In the genomic region with DNA sequence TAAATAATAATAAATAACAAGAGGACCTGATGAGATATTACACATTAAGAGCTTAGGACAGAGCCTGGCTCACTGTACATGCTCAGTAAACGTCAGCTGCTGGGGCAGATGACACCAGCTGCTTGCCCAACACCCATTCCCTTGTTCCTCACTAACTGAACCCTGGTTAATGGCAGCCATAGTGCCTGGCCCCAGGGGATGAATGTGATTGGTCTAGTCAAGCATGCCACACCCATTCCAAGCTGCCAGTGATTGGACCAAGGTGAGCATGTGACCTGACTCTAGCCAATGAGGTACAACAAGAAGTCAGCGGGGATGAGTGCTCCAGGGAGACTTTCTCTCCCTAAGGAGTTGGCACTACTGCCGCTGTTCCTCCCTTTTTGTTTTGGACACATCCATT, we compare ENCODE assay signal across 11 cellular contexts.
DNase-seq lines count a peak whose midpoint lies in the region; ATAC-seq and TF ChIP-seq lines count a peak whose summit lies in the region.
"Had no signal": no experiment of that assay in that cellular context is flagged by ENCODE, and none has a peak within 500 bp of the region (broad histone marks: within the 10 kb centered on the region; RNA-seq: fewer than 3 reads in every experiment).

No MANE protein-coding gene starts in this region.

- WGBS in endodermal cell (ENCODE audit: insufficient coverage in 1 of 2, insufficient read length in 1 of 2), 2 experiments, result 89 to 100% methylated on average over 2 to 3 of the region's 3 CpGs

- H3K27me3 Mint-ChIP-seq in endodermal cell (ENCODE audit: insufficient read depth), result no peaks in the 10 kb centered on the region

- peak; percentile 22 for DNase-seq in ACHN
- DNase-seq in Caki2 (ENCODE audit: low read depth), result peak; percentile 41
- DNase-seq in NB4 (ENCODE audit: low read depth), result peak; percentile 74
- peak; percentile 62 for DNase-seq in endodermal cell
- no peak for DNase-seq in DMS79 treated with DMSO at 0.1 percent for 48 hours (lab: John Stamatoyannopoulos, UW)
- no peak for DNase-seq in upper lobe of right lung
- no peak for DNase-seq in KBM-7
- DNase-seq: CD8-positive, alpha-beta T cell; NCI-H2029 had no signal

- H3K4me3 ChIP-seq in NB4 (ENCODE audit: low read depth, low read length) (no peak overlapping the region), endodermal cell (ENCODE audit: low read length) (no peak overlapping the region), upper lobe of right lung (no peak overlapping the region)
- H3K4me3 ChIP-seq: ascending aorta, coronary artery had no signal

- peaks cover 9% of the 10 kb centered on the region for H3K9me3 ChIP-seq in endodermal cell (ENCODE audit: control insufficient read depth, low read length)
- peaks cover 6% of the 10 kb centered on the region for H3K9me3 ChIP-seq in upper lobe of right lung
- H3K9me3 ChIP-seq: ascending aorta had no signal

- intact Hi-C loops in upper lobe of right lung (cut with DNase I), result no loop called here

- no peaks in the 10 kb centered on the region for H3K36me3 Mint-ChIP-seq in endodermal cell (ENCODE audit: low read depth)
- H3K36me3 Mint-ChIP-seq: CD8-positive, alpha-beta T cell had no signal

- H3K36me3 ChIP-seq in endodermal cell (ENCODE audit: control insufficient read depth, insufficient read depth, low read length) (no peaks in the 10 kb centered on the region), upper lobe of right lung (no peaks in the 10 kb centered on the region)
- H3K36me3 ChIP-seq: ascending aorta had no signal

- H3K27me3 ChIP-seq in endodermal cell (ENCODE audit: control insufficient read depth, insufficient read depth, low read length, poor library complexity, severe bottlenecking), result no peaks in the 10 kb centered on the region
- H3K27me3 ChIP-seq in upper lobe of right lung, result no peaks in the 10 kb centered on the region
- H3K27me3 ChIP-seq: ascending aorta had no signal

- no peak overlapping the region for H3K4me3 Mint-ChIP-seq in endodermal cell
- H3K4me3 Mint-ChIP-seq: CD8-positive, alpha-beta T cell had no signal

- H3K9me3 Mint-ChIP-seq in endodermal cell, result peaks cover 9% of the 10 kb centered on the region
- H3K9me3 Mint-ChIP-seq: CD8-positive, alpha-beta T cell had no signal

- H3K4me1 Mint-ChIP-seq in endodermal cell, result peaks cover 13% of the 10 kb centered on the region

- no peak for TF ChIP-seq POLR2A in NB4 (IDR thresholded peaks at IDR 0.05; ENCODE audit: extremely low read depth, insufficient read length)

- H3K27ac ChIP-seq in endodermal cell (ENCODE audit: low read depth, low read length), result no peak overlapping the region
- H3K27ac ChIP-seq in upper lobe of right lung, result no peak overlapping the region
- H3K27ac ChIP-seq: ascending aorta, coronary artery had no signal

- no peak for ATAC-seq in upper lobe of right lung
- ATAC-seq: CD8-positive, alpha-beta T cell had no signal

- H3K4me1 ChIP-seq in endodermal cell (ENCODE audit: control insufficient read depth, insufficient read depth, low read length) (peaks cover 11% of the 10 kb centered on the region), upper lobe of right lung (peaks cover 46% of the 10 kb centered on the region)

- H3K27ac Mint-ChIP-seq in endodermal cell, result no peak overlapping the region
- H3K27ac Mint-ChIP-seq: CD8-positive, alpha-beta T cell had no signal

- no peak overlapping the region for H3K9ac ChIP-seq in endodermal cell (ENCODE audit: extremely low read depth, low read length, poor library complexity, severe bottlenecking)

- in situ Hi-C loops in ACHN (cut with HindIII; ENCODE audit: low pct_ligation_motif_present, low pct_unique_long_range_greater_than_20kb, low sequenced_read_pairs) (no loop called here), Caki2 (cut with HindIII; ENCODE audit: low pct_unique_long_range_greater_than_20kb, low sequenced_read_pairs) (no loop called here), KBM-7 (cut with MboI; ENCODE audit: low pct_unique_long_range_greater_than_20kb, low sequenced_read_pairs) (no loop called here)

- TF ChIP-seq CTCF in NB4 (IDR thresholded peaks at IDR 0.05; ENCODE audit: low read depth, low read length), result no peak
- TF ChIP-seq CTCF in endodermal cell (conservative IDR thresholded peaks at IDR 0.05), result no peak
- TF ChIP-seq CTCF in upper lobe of right lung (IDR thresholded peaks at IDR 0.05), result no peak

Comparison
In these comparisons a context has a peak if more than half of its experiments do, and no peak if none do; other contexts are left out.
1. DNase-seq: peak in ACHN (single experiment), Caki2 (single experiment), NB4 (single experiment) and endodermal cell (single experiment); none in DMS79 treated with DMSO at 0.1 percent for 48 hours (single experiment), upper lobe of right lung (single experiment) and KBM-7 (single experiment).